7 cellular contexts compared by ENCODE assay signal in the genomic region with DNA sequence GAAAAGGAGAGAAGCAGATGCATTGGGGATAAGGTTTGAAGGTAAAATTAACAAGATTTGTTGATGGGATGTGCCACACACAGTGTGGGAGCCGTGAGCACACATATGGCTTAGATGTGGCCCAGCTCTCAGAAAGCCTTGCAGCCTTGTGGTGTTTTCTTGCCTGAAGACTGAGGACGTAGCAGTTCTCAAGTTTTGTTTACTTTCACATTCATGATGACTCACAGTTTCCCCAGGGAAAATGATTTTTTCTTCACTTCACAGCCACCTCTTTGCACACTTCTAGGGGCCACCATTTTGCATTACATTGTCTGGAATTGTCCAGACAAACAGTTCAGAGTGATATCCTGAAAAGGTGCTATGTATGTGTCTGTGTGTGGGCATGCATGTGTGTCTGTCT.
DNase-seq lines count a peak whose midpoint lies in the region; ATAC-seq and TF ChIP-seq lines count a peak whose summit lies in the region.

No MANE protein-coding gene starts in this region.

- H3K4me1 Mint-ChIP-seq in memory B cell = peaks cover 12% of the 10 kb centered on the region
- H3K4me1 Mint-ChIP-seq in stimulated activated naive CD8-positive, alpha-beta T cell treated with anti-CD3 and anti-CD28 coated beads, Interleukin-15, amount 100 ng/mL, for 72 hours = no peaks in the 10 kb centered on the region

- H3K9ac ChIP-seq in PC-3 (ENCODE audit: low read length) = no peak overlapping the region

- H3K9me3 Mint-ChIP-seq in memory B cell = peaks cover 2% of the 10 kb centered on the region
- peaks cover 8 to 10% of the 10 kb centered on the region in 2 donors for H3K9me3 Mint-ChIP-seq in stimulated activated naive CD8-positive, alpha-beta T cell treated with anti-CD3 and anti-CD28 coated beads, Interleukin-15, amount 100 ng/mL, for 72 hours

- no peaks in the 10 kb centered on the region for H3K27me3 Mint-ChIP-seq in memory B cell
- no peaks in the 10 kb centered on the region for H3K27me3 Mint-ChIP-seq in stimulated activated naive CD8-positive, alpha-beta T cell treated with anti-CD3 and anti-CD28 coated beads, Interleukin-15, amount 100 ng/mL, for 72 hours

- H3K36me3 Mint-ChIP-seq in memory B cell = peaks cover 2% of the 10 kb centered on the region

- H3K4me3 Mint-ChIP-seq in memory B cell = peak overlapping the region; percentile 0
- H3K4me3 Mint-ChIP-seq in stimulated activated naive CD8-positive, alpha-beta T cell treated with anti-CD3 and anti-CD28 coated beads, Interleukin-15, amount 100 ng/mL, for 72 hours = no peak overlapping the region

- POLR2A ChIA-PET in PC-3 (lab: Charles Lee; ENCODE audit: unreplicated experiment) = no interaction called here

- H4K20me1 ChIP-seq in PC-3 (ENCODE audit: low read length) = no peaks in the 10 kb centered on the region

- no peaks in the 10 kb centered on the region for H3K9me3 ChIP-seq in PC-3 (ENCODE audit: low read length)

- DNase-seq in PC-3 (peak; percentile 89), memory B cell (ENCODE audit: low spot score in 2 of 2) (peak in 1 of 2 donors; percentile 36), D341Med (ENCODE audit: low spot score) (no peak), NCI-H1417 treated with DMSO at 0.1 percent for 48 hours (lab: John Stamatoyannopoulos, UW) (no peak)
- DNase-seq in stimulated activated naive CD8-positive, alpha-beta T cell treated with anti-CD3 and anti-CD28 coated beads, Interleukin-15, amount 100 ng/mL, for 72 hours = no peak

- peaks cover 9% of the 10 kb centered on the region for H3K4me1 ChIP-seq in PC-3 (ENCODE audit: insufficient read depth, low read length)

- ATAC-seq in GM19025 (IDR thresholded peaks at IDR 0.05; ENCODE audit: low read depth, unreplicated experiment) (peak; percentile 86), HG02943 (IDR thresholded peaks at IDR 0.05; ENCODE audit: low read depth, unreplicated experiment) (peak; percentile 84), PC-3 (peak; percentile 95), memory B cell (ENCODE audit: low read depth) (peak; percentile 93)
- no peak for ATAC-seq in stimulated activated naive CD8-positive, alpha-beta T cell treated with anti-CD3 and anti-CD28 coated beads, Interleukin-15, amount 100 ng/mL, for 72 hours

- no peaks in the 10 kb centered on the region for H3K9me2 ChIP-seq in PC-3 (replicated peaks; ENCODE audit: low read length)

- peak overlapping the region; percentile 29; the same call in 1 of the 2 replicates for H3K27ac ChIP-seq in PC-3 (ENCODE audit: low read length)

- CTCF ChIA-PET in PC-3 (lab: Charles Lee) = no interaction called here

- BruUV-seq in PC-3 (replicated peaks; lab: Mats Ljungman, UMichigan) = no TSS peak

- peak overlapping the region; percentile 31; the same call in 1 of the 2 replicates for H2AFZ ChIP-seq in PC-3 (ENCODE audit: low read length)

- H3K79me2 ChIP-seq in PC-3 (ENCODE audit: low read length) = no peaks in the 10 kb centered on the region

- no peaks in the 10 kb centered on the region for H3K36me3 ChIP-seq in PC-3 (ENCODE audit: low read depth, low read length)

- no peaks in the 10 kb centered on the region for H3F3A ChIP-seq in PC-3 (ENCODE audit: low read length, unreplicated experiment)

- peak overlapping the region; percentile 5 for H3K27ac Mint-ChIP-seq in memory B cell
- no peak overlapping the region for H3K27ac Mint-ChIP-seq in stimulated activated naive CD8-positive, alpha-beta T cell treated with anti-CD3 and anti-CD28 coated beads, Interleukin-15, amount 100 ng/mL, for 72 hours

- TF ChIP-seq CTCF in PC-3 (conservative IDR thresholded peaks at IDR 0.05; ENCODE audit: low read depth, low read length) = no peak

- H3K27me3 ChIP-seq in PC-3 (ENCODE audit: low read length) = no peaks in the 10 kb centered on the region

- H3K4me2 ChIP-seq in PC-3 (ENCODE audit: low read length) = peak overlapping the region; percentile 49

- intact Hi-C loops in PC-3 (cut with micrococcal nuclease) = no loop called here

- H3K4me3 ChIP-seq in PC-3 (ENCODE audit: low read length) = no peak overlapping the region
